In genomic region chr2:149160701-149161217, GRCh38 we compare ENCODE assay signal across 9 cellular contexts.
DNase-seq lines count a peak whose midpoint lies in the region; ATAC-seq and TF ChIP-seq lines count a peak whose summit lies in the region.
"Had no signal": no experiment of that assay in that cellular context is flagged by ENCODE, and none has a peak within 500 bp of the region (broad histone marks: within the 10 kb centered on the region; RNA-seq: fewer than 3 reads in every experiment).

No MANE protein-coding gene starts in this region.

- 51 to 53% methylated on average over 8 of the region's 8 CpGs for WGBS in aorta, 2 donors

- peak; percentile 98 for ATAC-seq in GM21515 (IDR thresholded peaks at IDR 0.05; ENCODE audit: unreplicated experiment)
- ATAC-seq in stimulated activated naive CD8-positive, alpha-beta T cell treated with anti-CD3 and anti-CD28 coated beads, Interleukin-15, Interleukin-2, amounts not matched to agents 100 U/mL and 50 U/mL, for 24 hours, result peak; percentile 93
- no peak for ATAC-seq in aorta (ENCODE audit: low FRiP score)
- ATAC-seq: HCT116 had no signal

- no peak for TF ChIP-seq EP300 in Ishikawa (IDR thresholded peaks at IDR 0.05; ENCODE audit: borderline replicate concordance)

- no peak overlapping the region for H3K27ac Mint-ChIP-seq in osteocyte (ENCODE audit: unreplicated experiment)

- TF ChIP-seq RAD21 in Ishikawa (IDR thresholded peaks at IDR 0.05; ENCODE audit: low read depth), result no peak

- H3K4me1 Mint-ChIP-seq in osteocyte (ENCODE audit: unreplicated experiment), result peaks cover 12% of the 10 kb centered on the region

- H3K36me3 Mint-ChIP-seq in osteocyte (ENCODE audit: unreplicated experiment), result no peaks in the 10 kb centered on the region

- H3K27me3 Mint-ChIP-seq in osteocyte (ENCODE audit: unreplicated experiment), result no peaks in the 10 kb centered on the region

- H3K27ac ChIP-seq in aorta (ENCODE audit: low read depth in 1 of 2, low read length in 2 of 2), result no peak overlapping the region

- H3K27me3 ChIP-seq in aorta (ENCODE audit: control insufficient read depth in 1 of 2, insufficient read depth in 2 of 2, low read length in 1 of 2), result no peaks in the 10 kb centered on the region

- TF ChIP-seq CTCF in GM12865 (IDR thresholded peaks at IDR 0.05; ENCODE audit: insufficient read depth, low read depth, low read length, missing control alignments), result no peak
- TF ChIP-seq CTCF in osteocyte (IDR thresholded peaks at IDR 0.05), result no peak

- H3K9me3 ChIP-seq in aorta (ENCODE audit: control insufficient read depth, low read length), result peaks cover 6% of the 10 kb centered on the region

- H3K4me3 ChIP-seq in GM12865 (ENCODE audit: low read depth, low read length), result no peak overlapping the region
- no peak overlapping the region for H3K4me3 ChIP-seq in aorta (ENCODE audit: low read length in 2 of 2)

- DNase-seq in GM12865 (ENCODE audit: low read depth) (peak; percentile 87), aorta (no peak), NCI-H446 treated with DMSO at 0.1 percent for 48 hours (lab: John Stamatoyannopoulos, UW) (no peak), osteocyte (ENCODE audit: extremely low spot score, unreplicated experiment) (no peak)
- peak; percentile 35 to 43 for DNase-seq in activated T-cell treated with anti-CD3 and anti-CD28 coated beads, Interleukin-2, amount 50 U/mL, for 48 hours
- DNase-seq in stimulated activated naive CD8-positive, alpha-beta T cell treated with anti-CD3 and anti-CD28 coated beads, Interleukin-15, Interleukin-2, amounts not matched to agents 100 U/mL and 50 U/mL, for 24 hours, result peak; percentile 28

- intact Hi-C loops in aorta (cut with DNase I), result no loop called here

- H3K9me3 Mint-ChIP-seq in osteocyte (ENCODE audit: unreplicated experiment), result no peaks in the 10 kb centered on the region

- H3K36me3 ChIP-seq in aorta (ENCODE audit: control insufficient read depth in 1 of 2, insufficient read depth in 2 of 2, low read length in 1 of 2), result no peaks in the 10 kb centered on the region

- peaks cover 0 to 1% of the 10 kb centered on the region in 2 donors for H3K4me1 ChIP-seq in aorta (ENCODE audit: control insufficient read depth in 1 of 2, insufficient read depth in 2 of 2, low read length in 2 of 2)

- H3K4me3 Mint-ChIP-seq in osteocyte (ENCODE audit: unreplicated experiment), result no peak overlapping the region

TF ChIP-seq in Ishikawa, 13 proteins besides CTCF, POLR2A, EP300 and RAD21:
- 0 out of 2 replicates have a peak, but pooled peaks have one; percentile 32 for TF ChIP-seq NFIC (IDR thresholded peaks at IDR 0.05)
- TF ChIP-seq ZBTB7A (IDR thresholded peaks at IDR 0.05; ENCODE audit: low read depth), result no peak

Comparison
In these comparisons a context has a peak if more than half of its experiments do, and no peak if none do; other contexts are left out.
1. DNase-seq: peak in GM12865 (single experiment), activated T-cell treated with anti-CD3 and anti-CD28 coated beads, Interleukin-2, amount 50 U/mL, for 48 hours (2 of 2) and stimulated activated naive CD8-positive, alpha-beta T cell treated with anti-CD3 and anti-CD28 coated beads, Interleukin-15, Interleukin-2, amounts not matched to agents 100 U/mL and 50 U/mL, for 24 hours (single experiment); none in aorta (0 of 2), NCI-H446 treated with DMSO at 0.1 percent for 48 hours (single experiment) and osteocyte (single experiment).